Comparison of ENCODE assay signal across 8 cellular contexts in genomic region chr6:52724406-52725121, GRCh38. TPM values are rescaled to one million over a fixed set of nuclear protein-coding genes. Genes with fewer than 3 reads are reported as not detected.
DNase-seq lines count a peak whose midpoint lies in the region; ATAC-seq and TF ChIP-seq lines count a peak whose summit lies in the region.

No MANE protein-coding gene starts in this region.

- H3K27me3 ChIP-seq in RWPE2 (ENCODE audit: insufficient read depth, poor library complexity, severe bottlenecking), result no peaks in the 10 kb centered on the region

- H3K36me3 ChIP-seq in RWPE2 (ENCODE audit: low read depth), result no peaks in the 10 kb centered on the region

- no peaks in the 10 kb centered on the region for H3K27me3 Mint-ChIP-seq in activated T-helper 17 cell treated with anti-CD3 and anti-CD28 coated beads, Interleukin-2, amount 50 U/mL, for 72 hours

- H3K27ac ChIP-seq in RWPE2 (ENCODE audit: poor library complexity, severe bottlenecking), result peak overlapping the region; percentile 36

- no peak overlapping the region for H3K4me3 ChIP-seq in Jurkat, Clone E6-1 (ENCODE audit: low read length)
- no peak overlapping the region for H3K4me3 ChIP-seq in RWPE2 (ENCODE audit: severe bottlenecking)

- H3K36me3 Mint-ChIP-seq in activated T-helper 17 cell treated with anti-CD3 and anti-CD28 coated beads, Interleukin-2, amount 50 U/mL, for 72 hours (ENCODE audit: low read depth), result no peaks in the 10 kb centered on the region

- no peaks in the 10 kb centered on the region for H3K9me3 Mint-ChIP-seq in activated T-helper 17 cell treated with anti-CD3 and anti-CD28 coated beads, Interleukin-2, amount 50 U/mL, for 72 hours

- ATAC-seq in GM21786 (IDR thresholded peaks at IDR 0.05; ENCODE audit: unreplicated experiment) (peak; percentile 97), RWPE2 (ENCODE audit: low read depth) (peak; percentile 26; the same call in 1 of the 3 replicates)
- peak; percentile 86 for ATAC-seq in activated T-helper 17 cell treated with anti-CD3 and anti-CD28 coated beads, Interleukin-2, amount 50 U/mL, for 72 hours (replicated peaks)

- H3K9me3 ChIP-seq in RWPE2 (ENCODE audit: severe bottlenecking), result no peaks in the 10 kb centered on the region

- peak; percentile 81 for DNase-seq in GM03348 (ENCODE audit: low spot score)
- peak; percentile 56 for DNase-seq in Jurkat, Clone E6-1 (ENCODE audit: low read depth, low spot score)
- no peak for DNase-seq in RWPE2 (ENCODE audit: low spot score)
- peak; percentile 9 for DNase-seq in globus pallidus (ENCODE audit: low spot score)
- peak; percentile 25 to 93 (median 57) for DNase-seq in posterior cingulate gyrus
- DNase-seq in NCI-H187 treated with DMSO at 0.1 percent for 48 hours (lab: John Stamatoyannopoulos, UW), result no peak

- no peak overlapping the region for H3K4me3 Mint-ChIP-seq in activated T-helper 17 cell treated with anti-CD3 and anti-CD28 coated beads, Interleukin-2, amount 50 U/mL, for 72 hours

- H3K4me1 Mint-ChIP-seq in activated T-helper 17 cell treated with anti-CD3 and anti-CD28 coated beads, Interleukin-2, amount 50 U/mL, for 72 hours, result no peaks in the 10 kb centered on the region

- H3K27ac Mint-ChIP-seq in activated T-helper 17 cell treated with anti-CD3 and anti-CD28 coated beads, Interleukin-2, amount 50 U/mL, for 72 hours, result no peak overlapping the region

- intact Hi-C loops in posterior cingulate gyrus (cut with DNase I), result no loop called here

- peaks cover 19% of the 10 kb centered on the region for H3K4me1 ChIP-seq in RWPE2 (ENCODE audit: insufficient read depth, poor library complexity, severe bottlenecking)

- TF ChIP-seq CTCF in RWPE2 (IDR thresholded peaks at IDR 0.05; ENCODE audit: poor library complexity, severe bottlenecking), result peak; percentile 56

RNA-seq across cellular contexts. Expression of gene GSTA2, which starts 38.7 kb away (rescaled TPM):
- polyA plus RNA-seq in Jurkat, Clone E6-1 (2012; ENCODE audit: insufficient read depth, insufficient read length), result not detected
- total RNA-seq in activated T-helper 17 cell treated with anti-CD3 and anti-CD28 coated beads, Interleukin-2, amount 50 U/mL, for 72 hours, result not detected

RNA-seq across cellular contexts. Expression of gene TMEM14A, which starts 53.7 kb away (rescaled TPM):
- 36.6 TPM for polyA plus RNA-seq in Jurkat, Clone E6-1 (2012; ENCODE audit: insufficient read depth, insufficient read length)
- 10 to 100 TPM; 14.1 to 20.3 TPM for total RNA-seq in activated T-helper 17 cell treated with anti-CD3 and anti-CD28 coated beads, Interleukin-2, amount 50 U/mL, for 72 hours

Comparison
In these comparisons a context has a peak if more than half of its experiments do, and no peak if none do; other contexts are left out.
1. DNase-seq: peak in GM03348 (single experiment), Jurkat, Clone E6-1 (single experiment), globus pallidus (single experiment) and posterior cingulate gyrus (10 of 10); none in RWPE2 (single experiment) and NCI-H187 treated with DMSO at 0.1 percent for 48 hours (single experiment).
2. ATAC-seq: peak in every context shown above with its lines; median percentile 97 in GM21786; 86 in activated T-helper 17 cell treated with anti-CD3 and anti-CD28 coated beads, Interleukin-2, amount 50 U/mL, for 72 hours; 26 in RWPE2.